Comparison of ENCODE assay signal across 13 cellular contexts in genomic region chr1:6420594-6421042, GRCh38. TPM values are rescaled to one million over a fixed set of nuclear protein-coding genes. Genes with fewer than 3 reads are reported as not detected.
DNase-seq lines count a peak whose midpoint lies in the region; ATAC-seq, FAIRE-seq and TF ChIP-seq lines count a peak whose summit lies in the region.
"Had no signal": no experiment of that assay in that cellular context is flagged by ENCODE, and none has a peak within 500 bp of the region (broad histone marks: within the 10 kb centered on the region; RNA-seq: fewer than 3 reads in every experiment).

No MANE protein-coding gene starts in this region.

- no peaks in the 10 kb centered on the region for H3K36me3 ChIP-seq in astrocyte (ENCODE audit: insufficient read depth, low read length)
- no peaks in the 10 kb centered on the region for H3K36me3 ChIP-seq in subcutaneous abdominal adipose tissue (ENCODE audit: control insufficient read depth in 5 of 5, insufficient read depth in 5 of 5, low read length in 5 of 5)
- no peaks in the 10 kb centered on the region for H3K36me3 ChIP-seq in uterus

- H3K36me3 Mint-ChIP-seq in activated naive CD8-positive, alpha-beta T cell: no peaks in the 10 kb centered on the region
- H3K36me3 Mint-ChIP-seq in activated naive CD8-positive, alpha-beta T cell treated with anti-CD3 and anti-CD28 coated beads, Interleukin-2, amount 50 U/mL, for 24 hours (ENCODE audit: low read depth): no peaks in the 10 kb centered on the region
- peaks cover 5% of the 10 kb centered on the region for H3K36me3 Mint-ChIP-seq in astrocyte (ENCODE audit: low read depth, unreplicated experiment)
- H3K36me3 Mint-ChIP-seq in CD14-positive monocyte: no peaks in the 10 kb centered on the region

- no peaks in the 10 kb centered on the region for H3K9me3 Mint-ChIP-seq in activated naive CD8-positive, alpha-beta T cell (ENCODE audit: low read depth)
- H3K9me3 Mint-ChIP-seq in activated naive CD8-positive, alpha-beta T cell treated with anti-CD3 and anti-CD28 coated beads, Interleukin-2, amount 50 U/mL, for 24 hours: no peaks in the 10 kb centered on the region
- H3K9me3 Mint-ChIP-seq in astrocyte (ENCODE audit: unreplicated experiment): peaks cover 4% of the 10 kb centered on the region
- H3K9me3 Mint-ChIP-seq in CD14-positive monocyte: peaks cover 0 to 12% (median 5%) of the 10 kb centered on the region in 7 donors

- no peak for FAIRE-seq in astrocyte (lab: Jason Lieb, UNC)
- FAIRE-seq: islet of Langerhans had no signal

- H3K9me3 ChIP-seq in astrocyte (ENCODE audit: insufficient read depth, low read depth, low read length) (no peaks in the 10 kb centered on the region), subcutaneous abdominal adipose tissue (ENCODE audit: control insufficient read depth in 5 of 5, low read length in 5 of 5) (no peaks in the 10 kb centered on the region), uterus (no peaks in the 10 kb centered on the region)

- H2AFZ ChIP-seq in astrocyte (ENCODE audit: low read depth, low read length): no peak overlapping the region

- no peak overlapping the region for H3K27ac Mint-ChIP-seq in activated naive CD8-positive, alpha-beta T cell
- no peak overlapping the region for H3K27ac Mint-ChIP-seq in activated naive CD8-positive, alpha-beta T cell treated with anti-CD3 and anti-CD28 coated beads, Interleukin-2, amount 50 U/mL, for 24 hours
- H3K27ac Mint-ChIP-seq in astrocyte (ENCODE audit: unreplicated experiment): peak overlapping the region; percentile 77
- H3K27ac Mint-ChIP-seq in CD14-positive monocyte: no peak overlapping the region

- intact Hi-C loops in uterus (cut with DNase I; ENCODE audit: low total_unique reads): no loop called here
- intact Hi-C loops in CD14-positive monocyte (cut with micrococcal nuclease): no loop called here

- H4K20me1 ChIP-seq in astrocyte (ENCODE audit: insufficient read depth, low read length): no peaks in the 10 kb centered on the region

- H3K4me3 Mint-ChIP-seq in activated naive CD8-positive, alpha-beta T cell: peak overlapping the region; percentile 63
- H3K4me3 Mint-ChIP-seq in activated naive CD8-positive, alpha-beta T cell treated with anti-CD3 and anti-CD28 coated beads, Interleukin-2, amount 50 U/mL, for 24 hours: no peak overlapping the region
- H3K4me3 Mint-ChIP-seq in astrocyte (ENCODE audit: unreplicated experiment): no peak overlapping the region
- H3K4me3 Mint-ChIP-seq in CD14-positive monocyte: peak overlapping the region in 1 of 2 donors; percentile 73

- H3K9ac ChIP-seq in astrocyte (ENCODE audit: low read length): no peak overlapping the region
- H3K9ac ChIP-seq in subcutaneous abdominal adipose tissue (ENCODE audit: low read length in 5 of 5): no peak overlapping the region

- peaks cover 10% of the 10 kb centered on the region for H3K4me1 Mint-ChIP-seq in activated naive CD8-positive, alpha-beta T cell (ENCODE audit: low read depth)
- H3K4me1 Mint-ChIP-seq in activated naive CD8-positive, alpha-beta T cell treated with anti-CD3 and anti-CD28 coated beads, Interleukin-2, amount 50 U/mL, for 24 hours: peaks cover 8% of the 10 kb centered on the region
- H3K4me1 Mint-ChIP-seq in astrocyte (ENCODE audit: low read depth, unreplicated experiment): no peaks in the 10 kb centered on the region
- peaks cover 6% of the 10 kb centered on the region for H3K4me1 Mint-ChIP-seq in CD14-positive monocyte

- DNase-seq in activated naive CD8-positive, alpha-beta T cell treated with anti-CD3 and anti-CD28 coated beads, Interleukin-2, amount 50 U/mL, for 24 hours: no peak
- DNase-seq in astrocyte (ENCODE audit: low read depth): no peak
- peak; percentile 58 for DNase-seq in iPS-NIHi11 (ENCODE audit: low spot score)
- no peak for DNase-seq in uterus
- no peak for DNase-seq in CD14-positive monocyte (ENCODE audit: low spot score)
- DNase-seq: activated CD4-positive, CD25-positive, alpha-beta regulatory T cell treated with anti-CD3 and anti-CD28 coated beads, Interleukin-2, amount 50 U/mL, for 72 hours; GDM1; NCI-H187 had no signal

- TF ChIP-seq CTCF in astrocyte (IDR thresholded peaks at IDR 0.05; ENCODE audit: insufficient read depth, low read depth, low read length) (no peak), uterus (IDR thresholded peaks at IDR 0.05) (no peak), CD14-positive monocyte (IDR thresholded peaks at IDR 0.05) (no peak)

- H3K27me3 ChIP-seq in astrocyte (ENCODE audit: insufficient read depth, low read length) (peaks cover 72% of the 10 kb centered on the region), subcutaneous abdominal adipose tissue (ENCODE audit: control insufficient read depth in 5 of 5, insufficient read depth in 4 of 5, low read length in 5 of 5) (peaks cover 53 to 86% (median 78%) of the 10 kb centered on the region in 5 donors), uterus (peaks cover 19 to 44% of the 10 kb centered on the region in 2 donors)

- H3K27me3 Mint-ChIP-seq in activated naive CD8-positive, alpha-beta T cell: peaks cover 27% of the 10 kb centered on the region
- H3K27me3 Mint-ChIP-seq in activated naive CD8-positive, alpha-beta T cell treated with anti-CD3 and anti-CD28 coated beads, Interleukin-2, amount 50 U/mL, for 24 hours: peaks cover 74% of the 10 kb centered on the region
- H3K27me3 Mint-ChIP-seq in astrocyte (ENCODE audit: low read depth, unreplicated experiment) (peaks cover 59% of the 10 kb centered on the region), CD14-positive monocyte (ENCODE audit: low read depth in 3 of 3) (peaks cover 70 to 94% (median 74%) of the 10 kb centered on the region in 3 donors)

- no peak for ATAC-seq in activated naive CD8-positive, alpha-beta T cell treated with anti-CD3 and anti-CD28 coated beads, Interleukin-2, amount 50 U/mL, for 24 hours
- no peak for ATAC-seq in GM18909 (IDR thresholded peaks at IDR 0.05; ENCODE audit: poor library complexity, unreplicated experiment)

- peak overlapping the region; percentile 70 for H3K4me2 ChIP-seq in astrocyte (ENCODE audit: low read length)

- TF ChIP-seq POLR2A in uterus (IDR thresholded peaks at IDR 0.05): no peak

- H3K27ac ChIP-seq in astrocyte (ENCODE audit: low read depth, low read length): no peak overlapping the region
- H3K27ac ChIP-seq in subcutaneous abdominal adipose tissue (ENCODE audit: low read depth, low read length): no peak overlapping the region
- no peak overlapping the region for H3K27ac ChIP-seq in uterus
- H3K27ac ChIP-seq: HL-60 had no signal

- peaks cover 22% of the 10 kb centered on the region for H3K4me1 ChIP-seq in astrocyte (ENCODE audit: insufficient read depth, low read length)
- peaks cover 0 to 48% (median 28%) of the 10 kb centered on the region in 5 donors for H3K4me1 ChIP-seq in subcutaneous abdominal adipose tissue (ENCODE audit: control insufficient read depth in 5 of 5, insufficient read depth in 5 of 5, low read length in 5 of 5)
- H3K4me1 ChIP-seq in uterus: peaks cover 0 to 33% of the 10 kb centered on the region in 2 donors

- H3K4me3 ChIP-seq in astrocyte (ENCODE audit: insufficient read depth, low read depth, low read length) (no peak overlapping the region), subcutaneous abdominal adipose tissue (ENCODE audit: low read depth in 1 of 5, low read length in 5 of 5) (peak overlapping the region in 3 of 5 donors; percentile 39 to 56 (median 53)), uterus (no peak overlapping the region)

- H3K79me2 ChIP-seq in astrocyte (ENCODE audit: insufficient read depth, low read length): no peaks in the 10 kb centered on the region

RNA-seq across cellular contexts. Expression of gene HES2, which starts 0.9 kb away (rescaled TPM):
- total RNA-seq in astrocyte (0.94 and 3.0 TPM in 2 replicates), uterus (under 1 TPM in 1 of 4 donors, not detected in 3; 0.21 TPM)
- not detected for polyA plus RNA-seq in CD14-positive monocyte

RNA-seq across cellular contexts. Expression of gene ESPN, which starts 4.0 kb away (rescaled TPM):
- total RNA-seq in astrocyte (0.66 and 0.96 TPM in 2 replicates), uterus (1 to 10 TPM in 1 of 4 donors, under 1 TPM in 1, not detected in 2; 0.58 to 2.5 TPM)
- not detected for polyA plus RNA-seq in CD14-positive monocyte

RNA-seq across cellular contexts. Expression of gene ACOT7, which starts 27.1 kb away (rescaled TPM):
- 75.6 and 91.1 TPM in 2 replicates for total RNA-seq in astrocyte
- total RNA-seq in uterus: 10 to 100 TPM in 2 of 4 donors, 1 to 10 TPM in 2; 7.4 to 27.6 (median 12.4) TPM
- polyA plus RNA-seq in CD14-positive monocyte: 1 to 10 TPM in 1 of 2 donors, under 1 TPM in 1; 0.63 to 1.4 TPM

RNA-seq across cellular contexts. Expression of gene TNFRSF25, which starts 45.4 kb away (rescaled TPM):
- total RNA-seq in astrocyte: 16.5 and 18.8 TPM in 2 replicates
- 10 to 100 TPM in 1 of 4 donors, 1 to 10 TPM in 3; 1.0 to 11.1 (median 4.8) TPM for total RNA-seq in uterus
- polyA plus RNA-seq in CD14-positive monocyte: under 1 TPM; 0.33 to 0.48 TPM

Comparison
In these comparisons a context has a peak if more than half of its experiments do, and no peak if none do; other contexts are left out.
1. H3K4me3 ChIP-seq: peak in subcutaneous abdominal adipose tissue (3 of 5); none in astrocyte (single experiment) and uterus (0 of 2).